Comparison of ENCODE assay signal across 8 cellular contexts in genomic region chr1:165073402-165074007, GRCh38.
DNase-seq lines count a peak whose midpoint lies in the region; ATAC-seq and FAIRE-seq lines count a peak whose summit lies in the region.

No MANE protein-coding gene starts in this region.

- peak; percentile 74 for ATAC-seq in GM18498 (IDR thresholded peaks at IDR 0.05; ENCODE audit: unreplicated experiment)
- peak; percentile 71 for ATAC-seq in HG03558 (IDR thresholded peaks at IDR 0.05; ENCODE audit: extremely low read depth, unreplicated experiment)
- ATAC-seq in left lobe of liver, result peak; percentile 91
- ATAC-seq in HG02852 (IDR thresholded peaks at IDR 0.05; ENCODE audit: unreplicated experiment), result no peak

- DNase-seq in NCI-H748 treated with DMSO at 0.1 percent for 48 hours (lab: John Stamatoyannopoulos, UW) (peak; percentile 59), cerebellar cortex (ENCODE audit: low spot score) (peak; percentile 36), left lobe of liver (ENCODE audit: low spot score) (no peak), cerebellar nuclear complex (lab: John Stamatoyannopoulos, UW) (no peak)

- peak; percentile 93 for FAIRE-seq in A204.1 (lab: Jason Lieb, UNC)

Comparison
In these comparisons a context has a peak if more than half of its experiments do, and no peak if none do; other contexts are left out.
1. DNase-seq: peak in NCI-H748 treated with DMSO at 0.1 percent for 48 hours (single experiment) and cerebellar cortex (single experiment); none in left lobe of liver (single experiment) and cerebellar nuclear complex (0 of 2).